Comparison of ENCODE assay signal across 15 cellular contexts in the genomic region with DNA sequence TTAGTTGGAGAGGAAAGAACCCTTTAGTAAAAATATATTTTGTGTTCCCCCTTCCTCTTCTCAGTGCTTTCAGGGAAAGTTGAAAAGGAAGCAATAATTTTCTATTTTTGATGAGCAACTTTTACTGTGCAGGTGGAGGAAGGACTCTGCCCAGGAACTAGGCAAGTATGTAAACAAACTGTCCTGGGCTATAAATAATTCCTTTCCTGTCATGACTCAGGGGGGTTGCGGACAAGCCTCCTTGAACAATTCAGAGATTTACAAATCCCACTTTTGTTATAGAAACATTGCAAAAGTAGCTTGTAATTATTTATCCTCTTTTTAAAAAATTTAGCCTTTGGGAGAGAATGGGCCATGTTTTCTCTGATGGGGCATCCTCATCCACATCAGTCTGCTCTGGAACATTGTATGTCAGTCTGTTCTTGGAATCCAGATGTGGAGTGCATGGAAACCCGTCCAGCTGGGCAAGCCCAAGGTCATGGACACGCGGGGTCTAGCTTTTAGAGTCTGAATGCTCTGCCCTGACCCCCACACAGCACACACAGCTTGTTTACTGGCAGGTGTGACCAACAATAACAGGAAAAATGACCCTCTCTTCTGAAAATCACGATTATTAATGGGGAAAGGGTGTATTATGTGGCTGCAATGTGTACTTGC.
DNase-seq lines count a peak whose midpoint lies in the region; ATAC-seq, FAIRE-seq and TF ChIP-seq lines count a peak whose summit lies in the region.
"Had no signal": no experiment of that assay in that cellular context is flagged by ENCODE, and none has a peak within 500 bp of the region (broad histone marks: within the 10 kb centered on the region; RNA-seq: fewer than 3 reads in every experiment).

No MANE protein-coding gene starts in this region.

- 7 to 14% methylated on average over 5 of the region's 5 CpGs for WGBS in pancreas, 2 donors

- no peak overlapping the region for H3K27ac ChIP-seq in OCI-LY7 (ENCODE audit: low read depth, low read length, poor library complexity, severe bottlenecking)
- peak overlapping the region; percentile 0 to 67 (median 23) for H3K27ac ChIP-seq in pancreas
- no peak overlapping the region for H3K27ac ChIP-seq in tibial artery

- TF ChIP-seq CTCF in OCI-LY7 (conservative IDR thresholded peaks at IDR 0.05; ENCODE audit: low read length) (no peak), pancreas (IDR thresholded peaks at IDR 0.05) (no peak), tibial artery (IDR thresholded peaks at IDR 0.05) (no peak)

- BruUV-seq in OCI-LY7 (replicated peaks; lab: Mats Ljungman, UMichigan) = no TSS peak

- no peaks in the 10 kb centered on the region for H3K79me2 ChIP-seq in OCI-LY7 (ENCODE audit: insufficient read depth, low read depth, low read length)

- FAIRE-seq in pancreas (lab: Jason Lieb, UNC) = no peak
- FAIRE-seq: GM12892 had no signal

- no peaks in the 10 kb centered on the region for H3K9me2 ChIP-seq in OCI-LY7 (ENCODE audit: insufficient read depth, low read length)

- H3K4me1 ChIP-seq in OCI-LY7 (ENCODE audit: insufficient read depth, low read length, poor library complexity, severe bottlenecking) (peaks cover 17% of the 10 kb centered on the region), pancreas (peaks cover 23 to 27% (median 27%) of the 10 kb centered on the region in 3 donors), tibial artery (peaks cover 0 to 7% (median 3%) of the 10 kb centered on the region in 4 donors)

- peak; percentile 40 for DNase-seq in DMS153 treated with DMSO at 0.1 percent for 48 hours (lab: John Stamatoyannopoulos, UW; ENCODE audit: unreplicated experiment)
- no peak for DNase-seq in OCI-LY7 (ENCODE audit: low spot score)
- peak; percentile 34 for DNase-seq in Right ventricle myocardium superior
- no peak for DNase-seq in pancreas
- no peak for DNase-seq in dedifferentiated amniotic fluid mesenchymal stem cell (ENCODE audit: extremely low spot score)
- DNase-seq in NOMO-1 treated with DMSO at 0.1 percent for 48 hours (lab: John Stamatoyannopoulos, UW; ENCODE audit: unreplicated experiment) = no peak
- DNase-seq in stimulated activated CD4-positive, alpha-beta T cell treated with anti-CD3 and anti-CD28 coated beads, Interleukin-2, amount 100 ng/mL, for 24 hours = no peak
- no peak for DNase-seq in tibial artery
- DNase-seq: activated CD4-positive, alpha-beta T cell treated with anti-CD3 and anti-CD28 coated beads, Interleukin-2, amount 10 ng/mL, durations not matched to agents 7 days and 5 days; aorta; CD4-positive, CD25-positive, alpha-beta regulatory T cell; RPMI8226; stimulated activated CD4-positive, alpha-beta T cell treated with anti-CD3 and anti-CD28 coated beads, Interleukin-4, amount 100 ng/mL, for 4 hours had no signal

- no peaks in the 10 kb centered on the region for H4K20me1 ChIP-seq in OCI-LY7 (ENCODE audit: insufficient read depth, low read length)

- H3K27me3 ChIP-seq in pancreas (no peaks in the 10 kb centered on the region), tibial artery (no peaks in the 10 kb centered on the region)

- no peaks in the 10 kb centered on the region for H3K9me3 ChIP-seq in OCI-LY7 (ENCODE audit: low read length)
- no peaks in the 10 kb centered on the region for H3K9me3 ChIP-seq in pancreas
- H3K9me3 ChIP-seq in tibial artery = no peaks in the 10 kb centered on the region

- CTCF ChIA-PET in OCI-LY7 (lab: Charles Lee; ENCODE audit: unreplicated experiment) = no interaction called here

- no peak overlapping the region for H2AFZ ChIP-seq in OCI-LY7 (ENCODE audit: low read length)

- H3K36me3 ChIP-seq in OCI-LY7 (ENCODE audit: insufficient read depth, low read length) (no peaks in the 10 kb centered on the region), pancreas (no peaks in the 10 kb centered on the region), tibial artery (no peaks in the 10 kb centered on the region)

- H3K4me3 ChIP-seq in OCI-LY7 (ENCODE audit: low read depth, low read length, poor library complexity, severe bottlenecking) = no peak overlapping the region
- no peak overlapping the region for H3K4me3 ChIP-seq in pancreas
- no peak overlapping the region for H3K4me3 ChIP-seq in tibial artery

- intact Hi-C loops in OCI-LY7 (cut with micrococcal nuclease; ENCODE audit: unreplicated experiment) = no loop called here
- intact Hi-C loops in Right ventricle myocardium superior (cut with DNase I) = no loop called here
- intact Hi-C loops in pancreas (cut with DNase I) = loop anchor here in 2 of 3 donors (10.0 kb wide), 2 partner anchors 118 to 372 kb away; no protein-coding TSS in a partner anchor
- intact Hi-C loops in tibial artery (cut with DNase I; ENCODE audit: low total_unique reads) = loop anchor here (10.0 kb wide), 1 partner anchor 82 kb away; no protein-coding TSS in a partner anchor

- peak; percentile 71 for ATAC-seq in Right ventricle myocardium superior (ENCODE audit: poor library complexity)
- ATAC-seq in pancreas = peak; percentile 36 to 75 (median 48)
- ATAC-seq: stimulated activated memory B cell treated with anti-CD40 and anti-IgM and Interleukin-4, amounts not matched to agents 10 μg/mL and 1 μg/mL and 100 μg/mL, for 72 hours had no signal

- peak overlapping the region; percentile 33 for H3K4me2 ChIP-seq in OCI-LY7 (ENCODE audit: low read length)

- POLR2A ChIA-PET in OCI-LY7 (lab: Charles Lee) = interaction anchor here (1.0 to 1.7 kb wide), 3 partner anchors 11 to 130 kb away, joined by 3 to 6 read pairs (median 5); no protein-coding TSS in a partner anchor

Comparison
In these comparisons a context has a peak if more than half of its experiments do, and no peak if none do; other contexts are left out.
1. DNase-seq: peak in DMS153 treated with DMSO at 0.1 percent for 48 hours (single experiment) and Right ventricle myocardium superior (single experiment); none in OCI-LY7 (single experiment), pancreas (0 of 6), dedifferentiated amniotic fluid mesenchymal stem cell (single experiment), NOMO-1 treated with DMSO at 0.1 percent for 48 hours (single experiment), stimulated activated CD4-positive, alpha-beta T cell treated with anti-CD3 and anti-CD28 coated beads, Interleukin-2, amount 100 ng/mL, for 24 hours (0 of 2) and tibial artery (0 of 2).
2. H3K27ac ChIP-seq: peak in pancreas (4 of 4); none in OCI-LY7 (single experiment) and tibial artery (0 of 2).
3. intact Hi-C loops: an anchor here in pancreas (10.0 kb wide) and tibial artery (10.0 kb wide); none called in OCI-LY7 and Right ventricle myocardium superior.